Comparison of ENCODE assay signal across 1 cellular context in genomic region chr3:141646760-141647561, GRCh38.
TF ChIP-seq lines count a peak whose summit lies in the region.

No MANE protein-coding gene starts in this region.

TF ChIP-seq in H1, 55 proteins besides CTCF, POLR2A, EP300 and RAD21 (continued from another document):
- TF ChIP-seq ATF3 (IDR thresholded peaks at IDR 0.05; ENCODE audit: insufficient read depth, low read depth, low read length) (no peak), KDM4A (IDR thresholded peaks at IDR 0.05; ENCODE audit: low read depth, low read length, severe bottlenecking) (no peak), POU5F1 (IDR thresholded peaks at IDR 0.05; ENCODE audit: low read depth, low read length) (no peak), SP4 (IDR thresholded peaks at IDR 0.05; ENCODE audit: low read length) (no peak), SP2 (IDR thresholded peaks at IDR 0.05; ENCODE audit: low read length) (no peak), TAF1 (IDR thresholded peaks at IDR 0.05; ENCODE audit: low read depth, low read length) (peak; percentile 67; the same call in 1 of the 2 replicates), TCF12 (IDR thresholded peaks at IDR 0.05; ENCODE audit: low read depth, low read length) (no peak), SUZ12 (IDR thresholded peaks at IDR 0.05; ENCODE audit: low read length) (no peak), ZNF274 (IDR thresholded peaks at IDR 0.05; ENCODE audit: borderline replicate concordance, extremely low read depth, low read length) (no peak), JUND (IDR thresholded peaks at IDR 0.05; ENCODE audit: low read length) (no peak), TBP (IDR thresholded peaks at IDR 0.05; ENCODE audit: low read depth, low read length) (peak; percentile 46; the same call in 1 of the 2 replicates), BCL11A (IDR thresholded peaks at IDR 0.05; ENCODE audit: low read depth in 2 of 2, low read length in 2 of 2) (no peak), YY1 (IDR thresholded peaks at IDR 0.05; ENCODE audit: low read depth, low read length) (no peak), KDM1A (IDR thresholded peaks at IDR 0.05; ENCODE audit: borderline replicate concordance, low read length) (no peak), RXRA (IDR thresholded peaks at IDR 0.05; ENCODE audit: insufficient read depth, low read depth, low read length) (no peak), SIN3A (conservative IDR thresholded peaks at IDR 0.05 in 1 of 2, IDR thresholded peaks at IDR 0.05 in 1 of 2; ENCODE audit: low read depth in 1 of 2, low read length in 2 of 2) (no peak)
